11 cellular contexts compared by ENCODE assay signal in the genomic region with DNA sequence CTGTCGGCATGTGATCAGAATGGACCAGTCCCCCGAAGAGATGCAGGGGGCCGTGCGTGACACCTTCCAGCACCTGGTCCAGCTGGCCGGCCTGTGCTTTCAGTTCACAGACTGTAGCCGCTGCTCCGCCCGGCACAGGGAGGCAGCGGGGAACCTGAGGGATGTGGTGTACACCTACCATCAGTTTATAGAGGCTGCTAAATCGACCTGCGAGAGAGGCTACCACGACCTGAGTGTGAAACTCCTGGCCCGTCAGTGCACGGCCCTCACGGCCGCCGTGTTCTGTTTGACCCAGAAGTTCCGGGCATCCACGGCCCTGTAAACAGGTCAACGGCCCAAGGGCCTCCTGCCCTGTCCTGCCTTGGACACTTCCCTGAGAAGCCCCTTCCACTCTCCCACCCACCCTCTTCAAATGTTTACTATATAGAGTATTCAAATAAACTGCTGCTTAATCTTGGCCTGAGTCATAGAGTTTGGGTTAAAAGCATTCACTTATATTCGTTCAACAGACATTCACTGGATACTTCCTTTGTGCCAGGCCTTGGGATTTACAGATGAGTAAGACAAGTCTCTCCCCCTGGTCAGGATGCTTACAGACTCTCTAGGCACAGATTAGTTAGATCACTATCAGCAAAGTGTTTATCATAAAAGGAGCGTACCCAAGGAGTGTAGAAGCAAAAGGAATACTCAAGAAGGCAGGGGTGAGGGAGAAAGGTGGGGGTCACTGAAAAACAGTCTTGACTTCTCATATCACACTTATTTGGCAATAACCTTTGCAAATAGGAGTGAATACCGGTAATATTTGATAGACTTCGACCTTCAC. TPM values are rescaled to one million over a fixed set of nuclear protein-coding genes. Genes with fewer than 3 reads are reported as not detected.
DNase-seq lines count a peak whose midpoint lies in the region; ATAC-seq and TF ChIP-seq lines count a peak whose summit lies in the region.
"Had no signal": no experiment of that assay in that cellular context is flagged by ENCODE, and none has a peak within 500 bp of the region (broad histone marks: within the 10 kb centered on the region; RNA-seq: fewer than 3 reads in every experiment).

No MANE protein-coding gene starts in this region.

- WGBS in trophoblast cell (ENCODE audit: extremely low coverage, insufficient coverage, insufficient read length): no CpG with 5 or more reads among the region's 24 CpGs

- no peak overlapping the region for H2BK12ac ChIP-seq in trophoblast cell (ENCODE audit: low read length)

- no peak overlapping the region for H2AK5ac ChIP-seq in trophoblast cell (ENCODE audit: low read length)

- no peak overlapping the region for H3K4me2 ChIP-seq in trophoblast cell (ENCODE audit: low read length)

- no peak overlapping the region for H2BK120ac ChIP-seq in trophoblast cell (ENCODE audit: insufficient read depth, low read length, poor library complexity)

- H4K91ac ChIP-seq in trophoblast cell (ENCODE audit: low read depth, low read length): no peak overlapping the region

- no peaks in the 10 kb centered on the region for H3K79me1 ChIP-seq in trophoblast cell (ENCODE audit: low read length)

- no peak overlapping the region for H3K18ac ChIP-seq in trophoblast cell (ENCODE audit: low read length)

- no peak overlapping the region for H3K27ac ChIP-seq in trophoblast cell (ENCODE audit: low read depth, low read length)
- H3K27ac ChIP-seq: heart left ventricle, testis had no signal

- H2AFZ ChIP-seq in trophoblast cell (ENCODE audit: insufficient read depth, low read length, poor library complexity): no peak overlapping the region

- no peaks in the 10 kb centered on the region for H3K9me3 ChIP-seq in trophoblast cell (ENCODE audit: insufficient read depth, low read depth, low read length)
- H3K9me3 ChIP-seq: heart left ventricle, testis had no signal

- H4K12ac ChIP-seq in trophoblast cell (ENCODE audit: low read depth, low read length): no peak overlapping the region

- H3K9ac ChIP-seq in trophoblast cell (ENCODE audit: low read length): no peak overlapping the region

- POLR2A ChIA-PET in BJ (lab: Charles Lee): no interaction called here

- H2BK5ac ChIP-seq in trophoblast cell (ENCODE audit: low read depth, low read length, poor library complexity): no peak overlapping the region

- H3K4ac ChIP-seq in trophoblast cell (ENCODE audit: low read depth, low read length): no peak overlapping the region

- no peak for TF ChIP-seq CTCF in BJ (IDR thresholded peaks at IDR 0.05; ENCODE audit: insufficient read depth, low read depth, low read length)

- H3K4me3 ChIP-seq in BJ (ENCODE audit: low read depth, low read length): no peak overlapping the region
- no peak overlapping the region for H3K4me3 ChIP-seq in trophoblast cell (ENCODE audit: low read depth, low read length)
- H3K4me3 ChIP-seq: heart left ventricle, testis had no signal

- H3K79me2 ChIP-seq in trophoblast cell (ENCODE audit: control insufficient read depth, insufficient read depth, low read length, poor library complexity): no peaks in the 10 kb centered on the region

- ATAC-seq in GM19324 (IDR thresholded peaks at IDR 0.05; ENCODE audit: low FRiP score, unreplicated experiment): no peak
- no peak for ATAC-seq in GM18909 (IDR thresholded peaks at IDR 0.05; ENCODE audit: poor library complexity, unreplicated experiment)
- no peak for ATAC-seq in GM19328 (IDR thresholded peaks at IDR 0.05; ENCODE audit: unreplicated experiment)

- CTCF ChIA-PET in BJ (lab: Yijun Ruan, JAX): interaction anchor here (1.2 to 2.5 kb wide), 2 partner anchors 14 to 414 kb away, joined by 3 to 10 read pairs; no protein-coding TSS in a partner anchor

- H3K23ac ChIP-seq in trophoblast cell (ENCODE audit: low read length): no peak overlapping the region

- peak; percentile 8 for DNase-seq in BJ (ENCODE audit: low read depth)
- DNase-seq in HCEC 1CT: peak; percentile 62
- peak; percentile 15 for DNase-seq in T1000 (lab: John Stamatoyannopoulos, UW)
- peak; percentile 60 for DNase-seq in islet precursor cell
- DNase-seq in trophoblast cell: no peak
- DNase-seq: NCI-H187 had no signal

- peaks cover 4% of the 10 kb centered on the region; the same call in 1 of the 2 replicates for H3K27me3 ChIP-seq in BJ (ENCODE audit: control insufficient read depth, insufficient read depth, low read length)
- no peaks in the 10 kb centered on the region for H3K27me3 ChIP-seq in trophoblast cell (ENCODE audit: insufficient read depth, low read length)
- H3K27me3 ChIP-seq: heart left ventricle, testis had no signal

- peaks cover 0 to 2% of the 10 kb centered on the region in 2 experiments for H3K4me1 ChIP-seq in trophoblast cell (ENCODE audit: control insufficient read depth in 1 of 2, insufficient read depth in 2 of 2, low read length in 2 of 2)
- H3K4me1 ChIP-seq: heart left ventricle, testis had no signal

- no peak overlapping the region for H3K14ac ChIP-seq in trophoblast cell (ENCODE audit: low read length)

- H4K8ac ChIP-seq in trophoblast cell (ENCODE audit: low read depth, low read length): no peak overlapping the region

- H3K36me3 ChIP-seq in BJ (ENCODE audit: control insufficient read depth, insufficient read depth, low read length): no peaks in the 10 kb centered on the region
- H3K36me3 ChIP-seq in trophoblast cell (ENCODE audit: control insufficient read depth in 1 of 2, insufficient read depth in 2 of 2, low read length in 2 of 2): no peaks in the 10 kb centered on the region
- H3K36me3 ChIP-seq: heart left ventricle had no signal

RNA-seq across cellular contexts. Expression of gene TRMT10B, which starts 6.9 kb away (rescaled TPM):
- polyA plus RNA-seq in BJ (2011; rRNA removed): 5.3 and 5.8 TPM in 2 replicates
- polyA minus RNA-seq in BJ (2011; rRNA and poly(A)+ RNA removed): 1.7 and 2.0 TPM in 2 replicates
- polyA plus RNA-seq in trophoblast cell (2013): 3.2 and 3.6 TPM in 2 replicates

RNA-seq across cellular contexts. Expression of gene EXOSC3, which starts 38.2 kb away (rescaled TPM):
- polyA plus RNA-seq in BJ (2011; rRNA removed): 14.2 and 21.8 TPM in 2 replicates
- polyA minus RNA-seq in BJ (2011; rRNA and poly(A)+ RNA removed): 7.7 and 10.4 TPM in 2 replicates
- 18.8 and 19.1 TPM in 2 replicates for polyA plus RNA-seq in trophoblast cell (2013)

RNA-seq across cellular contexts. Expression of gene DCAF10, which starts 53.9 kb away (rescaled TPM):
- 22.0 and 25.2 TPM in 2 replicates for polyA plus RNA-seq in BJ (2011; rRNA removed)
- polyA minus RNA-seq in BJ (2011; rRNA and poly(A)+ RNA removed): 25.0 and 35.5 TPM in 2 replicates
- 12.3 TPM in 2 replicates for polyA plus RNA-seq in trophoblast cell (2013)

Comparison
In these comparisons a context has a peak if more than half of its experiments do, and no peak if none do; other contexts are left out.
1. DNase-seq: peak in BJ (single experiment), HCEC 1CT (single experiment), T1000 (single experiment) and islet precursor cell (single experiment); none in trophoblast cell (0 of 2).